In the genomic region with DNA sequence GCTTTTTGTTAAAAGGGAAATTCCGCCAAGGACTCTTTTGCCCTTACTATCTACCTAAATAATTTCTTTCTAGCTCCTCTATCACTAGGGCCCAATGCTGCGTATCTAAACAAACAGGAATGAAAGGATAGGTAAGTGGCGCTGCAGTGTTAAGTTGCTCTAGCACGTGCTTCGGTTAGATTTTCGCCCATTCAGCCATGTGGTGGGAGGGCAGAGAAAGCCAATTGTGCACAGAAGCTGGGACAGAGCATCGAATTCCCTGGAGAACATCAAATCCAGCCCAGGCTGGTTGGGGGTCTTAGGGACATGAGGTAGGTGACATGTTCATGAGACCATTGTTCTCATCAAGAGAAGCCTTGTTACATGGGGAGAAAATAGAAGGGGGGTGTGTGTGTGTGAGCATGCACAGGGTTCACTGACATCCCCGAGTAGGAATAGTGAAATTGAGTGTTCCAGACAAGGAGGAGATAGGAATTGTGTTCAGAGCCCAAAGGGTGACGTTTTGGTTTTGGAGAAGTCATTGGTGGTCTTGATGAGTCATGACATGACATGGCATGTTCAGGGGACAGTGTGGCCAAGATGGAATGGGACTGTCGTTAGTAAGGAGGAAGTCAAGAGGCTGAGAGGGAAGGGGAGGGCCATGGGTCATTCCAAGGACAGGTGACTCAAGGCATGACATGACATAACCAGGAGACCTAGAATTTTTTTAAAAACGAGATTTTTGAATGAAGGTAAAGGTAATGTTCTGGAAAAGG, we compare ENCODE assay signal across 1 cellular context.
TF ChIP-seq lines count a peak whose summit lies in the region.

No MANE protein-coding gene starts in this region.

TF ChIP-seq in H1, 55 proteins besides CTCF, POLR2A, EP300 and RAD21:
- TF ChIP-seq, protein P1, sequence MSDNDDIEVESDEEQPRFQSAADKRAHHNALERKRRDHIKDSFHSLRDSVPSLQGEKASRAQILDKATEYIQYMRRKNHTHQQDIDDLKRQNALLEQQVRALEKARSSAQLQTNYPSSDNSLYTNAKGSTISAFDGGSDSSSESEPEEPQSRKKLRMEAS (IDR thresholded peaks at IDR 0.05), result peak; percentile 25; the same call in 1 of the 2 replicates
- TF ChIP-seq SIRT6 (IDR thresholded peaks at IDR 0.05; ENCODE audit: low read length), result no peak
